Comparison of ENCODE assay signal across 7 cellular contexts in the genomic region with DNA sequence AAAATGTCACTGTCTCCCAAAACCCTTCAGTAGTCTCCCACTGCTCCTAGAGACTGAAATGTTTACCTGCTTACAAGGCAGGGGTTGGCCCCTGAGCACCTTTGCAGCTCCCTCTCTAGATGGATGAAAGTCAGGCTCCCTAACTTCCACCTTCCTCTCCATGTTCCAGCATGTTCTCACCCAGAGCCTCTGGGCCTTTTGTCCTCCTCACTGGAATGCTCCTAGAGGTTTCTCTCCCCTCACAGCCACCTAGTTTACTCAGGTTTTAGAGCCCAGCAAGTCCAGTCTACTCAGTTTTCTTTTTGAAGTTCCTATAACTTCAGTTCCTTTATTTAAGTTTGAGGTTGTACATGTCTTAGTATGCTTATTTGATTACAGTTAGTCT. TPM values are rescaled to one million over a fixed set of nuclear protein-coding genes. Genes with fewer than 3 reads are reported as not detected.
DNase-seq lines count a peak whose midpoint lies in the region; ATAC-seq and TF ChIP-seq lines count a peak whose summit lies in the region.

No MANE protein-coding gene starts in this region.

- no peaks in the 10 kb centered on the region for H3K9me3 ChIP-seq in HCT116 (ENCODE audit: control insufficient read depth in 1 of 2, insufficient read depth in 1 of 2, low read depth in 1 of 2, low read length in 2 of 2)
- no peaks in the 10 kb centered on the region for H3K9me3 ChIP-seq in hepatocyte (ENCODE audit: low read depth)

- peaks cover 32% of the 10 kb centered on the region for H3K4me1 Mint-ChIP-seq in stimulated activated memory B cell treated with anti-CD40 and anti-IgM and Interleukin-4, amounts not matched to agents 10 μg/mL and 1 μg/mL and 100 μg/mL, for 72 hours

- DNase-seq in HCT116 (ENCODE audit: low read depth, low spot score) (no peak), hepatocyte (ENCODE audit: low spot score) (no peak), NCI-H526 treated with DMSO at 0.1 percent for 48 hours (lab: John Stamatoyannopoulos, UW) (no peak)

- H3K79me2 ChIP-seq in HCT116 (ENCODE audit: insufficient read depth, low read length): peaks cover 41% of the 10 kb centered on the region
- peaks cover 49% of the 10 kb centered on the region for H3K79me2 ChIP-seq in hepatocyte

- RAD21 ChIA-PET in HCT116 (lab: Charles Lee; ENCODE audit: low non-redundant PET in 1 of 2, low total read pairs in 2 of 2, uncharacterized antibody in 2 of 2, unreplicated experiment in 2 of 2): interaction anchor here in 1 of 2 experiments (1.2 kb wide), 1 partner anchor 8 kb away, joined by 3 read pairs; no protein-coding TSS in a partner anchor

- no peak for TF ChIP-seq RAD21 in HCT116 (IDR thresholded peaks at IDR 0.05; ENCODE audit: low read depth)

- H3K36me3 ChIP-seq in HCT116 (ENCODE audit: control insufficient read depth in 1 of 2, insufficient read depth in 2 of 2, low read length in 2 of 2) (no peaks in the 10 kb centered on the region), hepatocyte (replicated peaks; ENCODE audit: insufficient read depth, low read depth) (no peaks in the 10 kb centered on the region)

- peak overlapping the region; percentile 81 for H3K9ac ChIP-seq in HCT116 (ENCODE audit: low read length)

- H4K20me1 ChIP-seq in HCT116 (ENCODE audit: insufficient read depth) (no peaks in the 10 kb centered on the region), hepatocyte (ENCODE audit: insufficient read depth, poor library complexity, severe bottlenecking) (no peaks in the 10 kb centered on the region)

- H2AFZ ChIP-seq in HCT116 (ENCODE audit: low read depth, low read length, poor library complexity, severe bottlenecking): no peak overlapping the region
- H2AFZ ChIP-seq in hepatocyte: peak overlapping the region; percentile 49

- BruUV-seq in HCT116 (replicated peaks; lab: Mats Ljungman, UMichigan): no TSS peak

- no peak for TF ChIP-seq POLR2A in HCT116 (IDR thresholded peaks at IDR 0.05; ENCODE audit: borderline replicate concordance, extremely low read depth, insufficient read depth, insufficient read length)

- CTCF ChIA-PET in HCT116 (lab: Charles Lee): interaction anchor here (0.6 to 2.2 kb wide), 8 partner anchors 8 to 197 kb away, joined by 3 to 18 read pairs (median 4); no protein-coding TSS in a partner anchor

- H3K27ac ChIP-seq in HCT116 (ENCODE audit: low read depth, low read length): peak overlapping the region; percentile 79
- peak overlapping the region; percentile 93 for H3K27ac ChIP-seq in hepatocyte

- ATAC-seq in HCT116: 0 out of 2 replicates have a peak, but pooled peaks have one; percentile 1
- no peak for ATAC-seq in stimulated activated memory B cell treated with anti-CD40 and anti-IgM and Interleukin-4, amounts not matched to agents 10 μg/mL and 1 μg/mL and 100 μg/mL, for 72 hours
- ATAC-seq in HG02759 (IDR thresholded peaks at IDR 0.05; ENCODE audit: unreplicated experiment): no peak
- ATAC-seq in HG02571 (IDR thresholded peaks at IDR 0.05; ENCODE audit: unreplicated experiment): no peak

- intact Hi-C loops in HCT116 (cut with micrococcal nuclease): loop anchor here (2.0 kb wide), 1 partner anchor 42 kb away; no protein-coding TSS in a partner anchor

- peaks cover 6% of the 10 kb centered on the region for H3K36me3 Mint-ChIP-seq in stimulated activated memory B cell treated with anti-CD40 and anti-IgM and Interleukin-4, amounts not matched to agents 10 μg/mL and 1 μg/mL and 100 μg/mL, for 72 hours

- peaks cover 13 to 16% of the 10 kb centered on the region in 2 experiments; a peak in 3 of 4 replicates for H3K4me1 ChIP-seq in HCT116 (ENCODE audit: control insufficient read depth in 1 of 2, insufficient read depth in 2 of 2, low read length in 2 of 2)
- H3K4me1 ChIP-seq in hepatocyte (ENCODE audit: insufficient read depth): peaks cover 8% of the 10 kb centered on the region

- no peaks in the 10 kb centered on the region for H3K9me3 Mint-ChIP-seq in stimulated activated memory B cell treated with anti-CD40 and anti-IgM and Interleukin-4, amounts not matched to agents 10 μg/mL and 1 μg/mL and 100 μg/mL, for 72 hours

- POLR2A ChIA-PET in HCT116 (lab: Charles Lee): interaction anchor here (1.2 kb wide), 1 partner anchor 63 kb away, joined by 4 read pairs; no protein-coding TSS in a partner anchor

- H3K27me3 ChIP-seq in HCT116 (ENCODE audit: insufficient read depth, low read length) (no peaks in the 10 kb centered on the region), hepatocyte (no peaks in the 10 kb centered on the region)

- peak overlapping the region; percentile 89 for H3K27ac Mint-ChIP-seq in stimulated activated memory B cell treated with anti-CD40 and anti-IgM and Interleukin-4, amounts not matched to agents 10 μg/mL and 1 μg/mL and 100 μg/mL, for 72 hours

- H3K4me3 Mint-ChIP-seq in stimulated activated memory B cell treated with anti-CD40 and anti-IgM and Interleukin-4, amounts not matched to agents 10 μg/mL and 1 μg/mL and 100 μg/mL, for 72 hours: peak overlapping the region; percentile 92

- H3K9me2 ChIP-seq in HCT116 (ENCODE audit: insufficient read depth): no peaks in the 10 kb centered on the region
- no peaks in the 10 kb centered on the region for H3K9me2 ChIP-seq in hepatocyte (replicated peaks; ENCODE audit: insufficient read depth)

- H3K27me3 Mint-ChIP-seq in stimulated activated memory B cell treated with anti-CD40 and anti-IgM and Interleukin-4, amounts not matched to agents 10 μg/mL and 1 μg/mL and 100 μg/mL, for 72 hours: peaks cover 17% of the 10 kb centered on the region

- TF ChIP-seq CTCF in HCT116 (IDR thresholded peaks at IDR 0.05 in 2 of 3, conservative IDR thresholded peaks at IDR 0.05 in 1 of 3; ENCODE audit: borderline replicate concordance in 1 of 3, insufficient read depth in 1 of 3, low read depth in 2 of 3, low read length in 2 of 3) (no peak), WI38 (IDR thresholded peaks at IDR 0.05; ENCODE audit: low read depth, low read length) (no peak), hepatocyte (IDR thresholded peaks at IDR 0.05; ENCODE audit: poor library complexity) (no peak)

- peak overlapping the region; percentile 67 to 91 for H3K4me3 ChIP-seq in HCT116 (replicated peaks in 1 of 2; ENCODE audit: low read depth in 1 of 2, low read length in 2 of 2)
- H3K4me3 ChIP-seq in WI38 (ENCODE audit: low read depth, low read length): peak overlapping the region; percentile 98
- peak overlapping the region; percentile 41 for H3K4me3 ChIP-seq in hepatocyte

- H3K4me2 ChIP-seq in HCT116 (ENCODE audit: low read length): peak overlapping the region; percentile 89
- peak overlapping the region; percentile 85 for H3K4me2 ChIP-seq in hepatocyte

TF ChIP-seq in HCT116, 20 proteins besides CTCF, POLR2A, EP300 and RAD21 (continues in another document):
- TF ChIP-seq JUND (IDR thresholded peaks at IDR 0.05) (no peak), EGR1 (IDR thresholded peaks at IDR 0.05; ENCODE audit: low read depth) (no peak), REST (IDR thresholded peaks at IDR 0.05; ENCODE audit: low read depth) (no peak), POLR2AphosphoS5 (IDR thresholded peaks at IDR 0.05; ENCODE audit: low read depth, low read length) (no peak), ATF3 (IDR thresholded peaks at IDR 0.05) (no peak)

RNA-seq across cellular contexts. Expression of gene URM1, which starts 0.8 kb away (rescaled TPM):
- total RNA-seq in HCT116 (2021; ENCODE audit: unreplicated experiment): 51.6 TPM
- 35.1 and 43.9 TPM in 2 replicates for polyA plus RNA-seq in HCT116 (2012)
- 32.7 and 33.8 TPM in 2 replicates for total RNA-seq in hepatocyte
- 55.7 and 66.7 TPM in 2 replicates for polyA plus RNA-seq in hepatocyte

RNA-seq across cellular contexts. Expression of gene SLC27A4, which starts 30.0 kb away (rescaled TPM):
- 33.9 TPM for total RNA-seq in HCT116 (2021; ENCODE audit: unreplicated experiment)
- 30.9 and 31.0 TPM in 2 replicates for polyA plus RNA-seq in HCT116 (2012)
- 16.1 and 23.4 TPM in 2 replicates for total RNA-seq in hepatocyte
- polyA plus RNA-seq in hepatocyte: 19.1 and 21.9 TPM in 2 replicates

RNA-seq across cellular contexts. Expression of gene COQ4, which starts 47.7 kb away (rescaled TPM):
- 45.8 TPM for total RNA-seq in HCT116 (2021; ENCODE audit: unreplicated experiment)
- polyA plus RNA-seq in HCT116 (2012): 51.8 and 55.9 TPM in 2 replicates
- 38.2 and 40.9 TPM in 2 replicates for total RNA-seq in hepatocyte
- polyA plus RNA-seq in hepatocyte: 35.2 and 42.8 TPM in 2 replicates

RNA-seq across cellular contexts. Expression of gene TRUB2, which starts 48.1 kb away (rescaled TPM):
- 42.1 TPM for total RNA-seq in HCT116 (2021; ENCODE audit: unreplicated experiment)
- polyA plus RNA-seq in HCT116 (2012): 19.1 and 29.0 TPM in 2 replicates
- 15.1 and 17.4 TPM in 2 replicates for total RNA-seq in hepatocyte
- 44.5 and 50.9 TPM in 2 replicates for polyA plus RNA-seq in hepatocyte

RNA-seq across cellular contexts. Expression of gene CERCAM, which starts 50.3 kb away (rescaled TPM):
- total RNA-seq in HCT116 (2021; ENCODE audit: unreplicated experiment) (27.0 TPM), hepatocyte (49.2 and 51.6 TPM in 2 replicates)
- polyA plus RNA-seq in HCT116 (2012): 27.1 and 31.1 TPM in 2 replicates
- 112 and 117 TPM in 2 replicates for polyA plus RNA-seq in hepatocyte

Comparison
In these comparisons a context has a peak if more than half of its experiments do, and no peak if none do; other contexts are left out.
1. H3K4me3 ChIP-seq: peak in every context shown above with its lines; median percentile 98 in WI38; 79 in HCT116; 41 in hepatocyte.